ENCODE assay signal across 17 cellular contexts in the genomic region with DNA sequence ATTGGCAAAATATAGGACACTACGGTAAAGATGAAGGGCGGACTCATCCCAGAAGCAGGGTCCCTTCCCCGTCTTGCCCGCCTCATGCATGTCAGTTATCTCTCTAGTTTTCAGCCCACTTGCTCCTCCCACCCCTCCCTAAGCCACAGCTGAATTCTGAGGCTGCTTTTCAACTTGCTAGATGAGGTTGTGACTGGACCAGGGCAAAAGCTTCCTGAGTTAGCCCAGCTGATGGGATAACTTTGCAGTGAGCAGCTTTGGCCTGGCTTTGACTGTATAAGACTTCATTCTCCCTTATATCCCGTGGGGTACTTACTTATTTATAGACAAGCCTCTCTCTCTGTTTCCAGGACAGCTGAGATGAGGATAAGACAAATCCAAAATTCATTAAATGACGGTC. TPM values are rescaled to one million over a fixed set of nuclear protein-coding genes. Genes with fewer than 3 reads are reported as not detected.
"Had no signal": no experiment of that assay in that cellular context is flagged by ENCODE, and none has a peak within 500 bp of the region (broad histone marks: within the 10 kb centered on the region; RNA-seq: fewer than 3 reads in every experiment).

No MANE protein-coding gene starts in this region.

- H3K27ac Mint-ChIP-seq: activated naive CD8-positive, alpha-beta T cell treated with anti-CD3 and anti-CD28 coated beads, Interleukin-2, amount 50 U/mL, for 24 hours; stimulated activated memory B cell treated with anti-CD40 and anti-IgM and Interleukin-4, amounts not matched to agents 10 μg/mL and 1 μg/mL and 100 μg/mL, for 72 hours had no signal

- H3K9me3 Mint-ChIP-seq: activated naive CD8-positive, alpha-beta T cell treated with anti-CD3 and anti-CD28 coated beads, Interleukin-2, amount 50 U/mL, for 24 hours; natural killer cell treated with Interleukin-12 subunit alpha and Interleukin-12 subunit beta and Interleukin-15 and Interleukin-18, amount 100 ng/mL, for 72 hours; stimulated activated memory B cell treated with anti-CD40 and anti-IgM and Interleukin-4, amounts not matched to agents 10 μg/mL and 1 μg/mL and 100 μg/mL, for 72 hours had no signal

- H3K27me3 ChIP-seq: breast epithelium, tibial nerve had no signal

- DNase-seq: activated naive CD4-positive, alpha-beta T cell; activated naive CD8-positive, alpha-beta T cell treated with anti-CD3 and anti-CD28 coated beads, Interleukin-2, amount 50 U/mL, for 24 hours; activated T-cell treated with anti-CD3 and anti-CD28 coated beads for 4 hours; aorta; dermis blood vessel endothelial cell; left ventricle myocardium inferior had no signal

- H3K9me3 ChIP-seq: breast epithelium, left ventricle myocardium inferior, tibial nerve had no signal

- H3K4me3 Mint-ChIP-seq: activated naive CD8-positive, alpha-beta T cell treated with anti-CD3 and anti-CD28 coated beads, Interleukin-2, amount 50 U/mL, for 24 hours; natural killer cell treated with Interleukin-12 subunit alpha and Interleukin-12 subunit beta and Interleukin-15 and Interleukin-18, amount 100 ng/mL, for 72 hours; stimulated activated memory B cell treated with anti-CD40 and anti-IgM and Interleukin-4, amounts not matched to agents 10 μg/mL and 1 μg/mL and 100 μg/mL, for 72 hours had no signal

- H3K4me3 ChIP-seq: breast epithelium, left ventricle myocardium inferior, tibial nerve had no signal

- ATAC-seq: activated CD4-positive, CD25-positive, alpha-beta regulatory T cell treated with anti-CD3 and anti-CD28 coated beads, Interleukin-2, amount 50 U/mL, for 24 hours; activated naive CD8-positive, alpha-beta T cell treated with anti-CD3 and anti-CD28 coated beads, Interleukin-2, amount 50 U/mL, for 24 hours; natural killer cell treated with Interleukin-12 subunit alpha and Interleukin-12 subunit beta and Interleukin-15 and Interleukin-18, amount 100 ng/mL, for 72 hours; stimulated activated memory B cell treated with anti-CD40 and anti-IgM and Interleukin-4, amounts not matched to agents 10 μg/mL and 1 μg/mL and 100 μg/mL, for 72 hours had no signal

- H3K27ac ChIP-seq: breast epithelium, left ventricle myocardium inferior, tibial nerve had no signal

- H3K27me3 Mint-ChIP-seq: activated naive CD8-positive, alpha-beta T cell treated with anti-CD3 and anti-CD28 coated beads, Interleukin-2, amount 50 U/mL, for 24 hours; natural killer cell treated with Interleukin-12 subunit alpha and Interleukin-12 subunit beta and Interleukin-15 and Interleukin-18, amount 100 ng/mL, for 72 hours; stimulated activated memory B cell treated with anti-CD40 and anti-IgM and Interleukin-4, amounts not matched to agents 10 μg/mL and 1 μg/mL and 100 μg/mL, for 72 hours had no signal

- H3K4me1 Mint-ChIP-seq: activated naive CD8-positive, alpha-beta T cell treated with anti-CD3 and anti-CD28 coated beads, Interleukin-2, amount 50 U/mL, for 24 hours; stimulated activated memory B cell treated with anti-CD40 and anti-IgM and Interleukin-4, amounts not matched to agents 10 μg/mL and 1 μg/mL and 100 μg/mL, for 72 hours had no signal

RNA-seq across cellular contexts. Expression of a gene that starts 23.2 kb away (rescaled TPM):
- total RNA-seq: aorta; breast epithelium; cerebellum; dermis blood vessel endothelial cell; epithelial cell of proximal tubule; mucosa of gallbladder; natural killer cell treated with Interleukin-12 subunit alpha and Interleukin-12 subunit beta and Interleukin-15 and Interleukin-18, amount 100 ng/mL, for 72 hours; osteocyte; pulmonary artery endothelial cell; tibial nerve had no signal
- polyA plus RNA-seq: aorta, keratinocyte had no signal
